Comparison of ENCODE assay signal across 1 cellular context in the genomic region with DNA sequence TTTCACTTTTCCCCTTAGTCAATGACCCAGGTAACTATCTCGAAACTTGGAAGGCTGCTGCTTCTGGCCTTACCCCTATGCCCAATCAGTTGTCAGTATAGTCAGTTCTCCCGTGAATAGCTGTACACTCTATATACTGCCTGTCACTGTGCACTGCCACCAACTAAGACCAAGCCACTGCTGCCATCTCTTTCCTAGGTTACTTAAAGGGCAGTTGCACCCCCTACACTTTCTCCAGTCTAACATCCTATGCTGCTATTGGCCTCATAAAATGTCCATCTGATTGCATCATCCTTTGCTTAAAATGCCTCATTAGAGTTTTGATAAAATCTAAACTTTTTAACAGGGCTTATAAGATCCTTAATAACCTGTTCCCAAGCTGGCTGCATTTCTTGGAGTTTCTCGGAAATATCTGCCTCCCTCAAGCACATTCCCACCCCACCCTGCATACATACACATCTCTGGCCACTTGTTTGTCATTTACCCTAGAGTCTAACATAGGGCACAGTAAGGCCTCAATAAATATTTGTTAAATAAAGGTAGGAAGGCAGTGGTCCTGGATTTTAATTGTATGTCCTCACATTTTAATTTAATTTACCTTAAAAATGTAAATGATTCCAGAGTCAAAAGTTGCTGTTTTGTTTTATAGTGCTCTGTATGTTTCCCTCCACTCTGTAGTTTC.
TF ChIP-seq lines count a peak whose summit lies in the region.

No MANE protein-coding gene starts in this region.

TF ChIP-seq in K562, 482 proteins besides CTCF, POLR2A, EP300 and RAD21 (continued from another document and continues in another):
- TF ChIP-seq, protein P1, sequence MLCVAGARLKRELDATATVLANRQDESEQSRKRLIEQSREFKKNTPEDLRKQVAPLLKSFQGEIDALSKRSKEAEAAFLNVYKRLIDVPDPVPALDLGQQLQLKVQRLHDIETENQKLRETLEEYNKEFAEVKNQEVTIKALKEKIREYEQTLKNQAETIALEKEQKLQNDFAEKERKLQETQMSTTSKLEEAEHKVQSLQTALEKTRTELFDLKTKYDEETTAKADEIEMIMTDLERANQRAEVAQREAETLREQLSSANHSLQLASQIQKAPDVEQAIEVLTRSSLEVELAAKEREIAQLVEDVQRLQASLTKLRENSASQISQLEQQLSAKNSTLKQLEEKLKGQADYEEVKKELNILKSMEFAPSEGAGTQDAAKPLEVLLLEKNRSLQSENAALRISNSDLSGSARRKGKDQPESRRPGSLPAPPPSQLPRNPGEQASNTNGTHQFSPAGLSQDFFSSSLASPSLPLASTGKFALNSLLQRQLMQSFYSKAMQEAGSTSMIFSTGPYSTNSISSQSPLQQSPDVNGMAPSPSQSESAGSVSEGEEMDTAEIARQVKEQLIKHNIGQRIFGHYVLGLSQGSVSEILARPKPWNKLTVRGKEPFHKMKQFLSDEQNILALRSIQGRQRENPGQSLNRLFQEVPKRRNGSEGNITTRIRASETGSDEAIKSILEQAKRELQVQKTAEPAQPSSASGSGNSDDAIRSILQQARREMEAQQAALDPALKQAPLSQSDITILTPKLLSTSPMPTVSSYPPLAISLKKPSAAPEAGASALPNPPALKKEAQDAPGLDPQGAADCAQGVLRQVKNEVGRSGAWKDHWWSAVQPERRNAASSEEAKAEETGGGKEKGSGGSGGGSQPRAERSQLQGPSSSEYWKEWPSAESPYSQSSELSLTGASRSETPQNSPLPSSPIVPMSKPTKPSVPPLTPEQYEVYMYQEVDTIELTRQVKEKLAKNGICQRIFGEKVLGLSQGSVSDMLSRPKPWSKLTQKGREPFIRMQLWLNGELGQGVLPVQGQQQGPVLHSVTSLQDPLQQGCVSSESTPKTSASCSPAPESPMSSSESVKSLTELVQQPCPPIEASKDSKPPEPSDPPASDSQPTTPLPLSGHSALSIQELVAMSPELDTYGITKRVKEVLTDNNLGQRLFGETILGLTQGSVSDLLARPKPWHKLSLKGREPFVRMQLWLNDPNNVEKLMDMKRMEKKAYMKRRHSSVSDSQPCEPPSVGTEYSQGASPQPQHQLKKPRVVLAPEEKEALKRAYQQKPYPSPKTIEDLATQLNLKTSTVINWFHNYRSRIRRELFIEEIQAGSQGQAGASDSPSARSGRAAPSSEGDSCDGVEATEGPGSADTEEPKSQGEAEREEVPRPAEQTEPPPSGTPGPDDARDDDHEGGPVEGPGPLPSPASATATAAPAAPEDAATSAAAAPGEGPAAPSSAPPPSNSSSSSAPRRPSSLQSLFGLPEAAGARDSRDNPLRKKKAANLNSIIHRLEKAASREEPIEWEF (CRISPR knock-in tag; IDR thresholded peaks at IDR 0.05) = no peak
- no peak for TF ChIP-seq GATA2 (CRISPR knock-in tag; IDR thresholded peaks at IDR 0.05)
- TF ChIP-seq ZNF764 (CRISPR knock-in tag; IDR thresholded peaks at IDR 0.05; ENCODE audit: low read depth) = no peak
- no peak for TF ChIP-seq E2F3 (CRISPR knock-in tag; IDR thresholded peaks at IDR 0.05)
- TF ChIP-seq IRF2 (CRISPR knock-in tag; IDR thresholded peaks at IDR 0.05) = no peak
- TF ChIP-seq, protein P2, sequence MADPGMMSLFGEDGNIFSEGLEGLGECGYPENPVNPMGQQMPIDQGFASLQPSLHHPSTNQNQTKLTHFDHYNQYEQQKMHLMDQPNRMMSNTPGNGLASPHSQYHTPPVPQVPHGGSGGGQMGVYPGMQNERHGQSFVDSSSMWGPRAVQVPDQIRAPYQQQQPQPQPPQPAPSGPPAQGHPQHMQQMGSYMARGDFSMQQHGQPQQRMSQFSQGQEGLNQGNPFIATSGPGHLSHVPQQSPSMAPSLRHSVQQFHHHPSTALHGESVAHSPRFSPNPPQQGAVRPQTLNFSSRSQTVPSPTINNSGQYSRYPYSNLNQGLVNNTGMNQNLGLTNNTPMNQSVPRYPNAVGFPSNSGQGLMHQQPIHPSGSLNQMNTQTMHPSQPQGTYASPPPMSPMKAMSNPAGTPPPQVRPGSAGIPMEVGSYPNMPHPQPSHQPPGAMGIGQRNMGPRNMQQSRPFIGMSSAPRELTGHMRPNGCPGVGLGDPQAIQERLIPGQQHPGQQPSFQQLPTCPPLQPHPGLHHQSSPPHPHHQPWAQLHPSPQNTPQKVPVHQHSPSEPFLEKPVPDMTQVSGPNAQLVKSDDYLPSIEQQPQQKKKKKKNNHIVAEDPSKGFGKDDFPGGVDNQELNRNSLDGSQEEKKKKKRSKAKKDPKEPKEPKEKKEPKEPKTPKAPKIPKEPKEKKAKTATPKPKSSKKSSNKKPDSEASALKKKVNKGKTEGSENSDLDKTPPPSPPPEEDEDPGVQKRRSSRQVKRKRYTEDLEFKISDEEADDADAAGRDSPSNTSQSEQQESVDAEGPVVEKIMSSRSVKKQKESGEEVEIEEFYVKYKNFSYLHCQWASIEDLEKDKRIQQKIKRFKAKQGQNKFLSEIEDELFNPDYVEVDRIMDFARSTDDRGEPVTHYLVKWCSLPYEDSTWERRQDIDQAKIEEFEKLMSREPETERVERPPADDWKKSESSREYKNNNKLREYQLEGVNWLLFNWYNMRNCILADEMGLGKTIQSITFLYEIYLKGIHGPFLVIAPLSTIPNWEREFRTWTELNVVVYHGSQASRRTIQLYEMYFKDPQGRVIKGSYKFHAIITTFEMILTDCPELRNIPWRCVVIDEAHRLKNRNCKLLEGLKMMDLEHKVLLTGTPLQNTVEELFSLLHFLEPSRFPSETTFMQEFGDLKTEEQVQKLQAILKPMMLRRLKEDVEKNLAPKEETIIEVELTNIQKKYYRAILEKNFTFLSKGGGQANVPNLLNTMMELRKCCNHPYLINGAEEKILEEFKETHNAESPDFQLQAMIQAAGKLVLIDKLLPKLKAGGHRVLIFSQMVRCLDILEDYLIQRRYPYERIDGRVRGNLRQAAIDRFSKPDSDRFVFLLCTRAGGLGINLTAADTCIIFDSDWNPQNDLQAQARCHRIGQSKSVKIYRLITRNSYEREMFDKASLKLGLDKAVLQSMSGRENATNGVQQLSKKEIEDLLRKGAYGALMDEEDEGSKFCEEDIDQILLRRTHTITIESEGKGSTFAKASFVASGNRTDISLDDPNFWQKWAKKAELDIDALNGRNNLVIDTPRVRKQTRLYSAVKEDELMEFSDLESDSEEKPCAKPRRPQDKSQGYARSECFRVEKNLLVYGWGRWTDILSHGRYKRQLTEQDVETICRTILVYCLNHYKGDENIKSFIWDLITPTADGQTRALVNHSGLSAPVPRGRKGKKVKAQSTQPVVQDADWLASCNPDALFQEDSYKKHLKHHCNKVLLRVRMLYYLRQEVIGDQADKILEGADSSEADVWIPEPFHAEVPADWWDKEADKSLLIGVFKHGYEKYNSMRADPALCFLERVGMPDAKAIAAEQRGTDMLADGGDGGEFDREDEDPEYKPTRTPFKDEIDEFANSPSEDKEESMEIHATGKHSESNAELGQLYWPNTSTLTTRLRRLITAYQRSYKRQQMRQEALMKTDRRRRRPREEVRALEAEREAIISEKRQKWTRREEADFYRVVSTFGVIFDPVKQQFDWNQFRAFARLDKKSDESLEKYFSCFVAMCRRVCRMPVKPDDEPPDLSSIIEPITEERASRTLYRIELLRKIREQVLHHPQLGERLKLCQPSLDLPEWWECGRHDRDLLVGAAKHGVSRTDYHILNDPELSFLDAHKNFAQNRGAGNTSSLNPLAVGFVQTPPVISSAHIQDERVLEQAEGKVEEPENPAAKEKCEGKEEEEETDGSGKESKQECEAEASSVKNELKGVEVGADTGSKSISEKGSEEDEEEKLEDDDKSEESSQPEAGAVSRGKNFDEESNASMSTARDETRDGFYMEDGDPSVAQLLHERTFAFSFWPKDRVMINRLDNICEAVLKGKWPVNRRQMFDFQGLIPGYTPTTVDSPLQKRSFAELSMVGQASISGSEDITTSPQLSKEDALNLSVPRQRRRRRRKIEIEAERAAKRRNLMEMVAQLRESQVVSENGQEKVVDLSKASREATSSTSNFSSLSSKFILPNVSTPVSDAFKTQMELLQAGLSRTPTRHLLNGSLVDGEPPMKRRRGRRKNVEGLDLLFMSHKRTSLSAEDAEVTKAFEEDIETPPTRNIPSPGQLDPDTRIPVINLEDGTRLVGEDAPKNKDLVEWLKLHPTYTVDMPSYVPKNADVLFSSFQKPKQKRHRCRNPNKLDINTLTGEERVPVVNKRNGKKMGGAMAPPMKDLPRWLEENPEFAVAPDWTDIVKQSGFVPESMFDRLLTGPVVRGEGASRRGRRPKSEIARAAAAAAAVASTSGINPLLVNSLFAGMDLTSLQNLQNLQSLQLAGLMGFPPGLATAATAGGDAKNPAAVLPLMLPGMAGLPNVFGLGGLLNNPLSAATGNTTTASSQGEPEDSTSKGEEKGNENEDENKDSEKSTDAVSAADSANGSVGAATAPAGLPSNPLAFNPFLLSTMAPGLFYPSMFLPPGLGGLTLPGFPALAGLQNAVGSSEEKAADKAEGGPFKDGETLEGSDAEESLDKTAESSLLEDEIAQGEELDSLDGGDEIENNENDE (IDR thresholded peaks at IDR 0.05; ENCODE audit: low read depth, low read length) = no peak
- TF ChIP-seq, protein P3, sequence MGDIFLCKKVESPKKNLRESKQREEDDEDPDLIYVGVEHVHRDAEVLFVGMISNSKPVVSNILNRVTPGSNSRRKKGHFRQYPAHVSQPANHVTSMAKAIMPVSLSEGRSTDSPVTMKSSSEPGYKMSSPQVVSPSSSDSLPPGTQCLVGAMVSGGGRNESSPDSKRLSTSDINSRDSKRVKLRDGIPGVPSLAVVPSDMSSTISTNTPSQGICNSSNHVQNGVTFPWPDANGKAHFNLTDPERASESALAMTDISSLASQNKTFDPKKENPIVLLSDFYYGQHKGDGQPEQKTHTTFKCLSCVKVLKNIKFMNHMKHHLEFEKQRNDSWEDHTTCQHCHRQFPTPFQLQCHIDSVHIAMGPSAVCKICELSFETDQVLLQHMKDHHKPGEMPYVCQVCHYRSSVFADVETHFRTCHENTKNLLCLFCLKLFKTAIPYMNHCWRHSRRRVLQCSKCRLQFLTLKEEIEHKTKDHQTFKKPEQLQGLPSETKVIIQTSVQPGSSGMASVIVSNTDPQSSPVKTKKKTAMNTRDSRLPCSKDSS (IDR thresholded peaks at IDR 0.05; ENCODE audit: low read depth, partially characterized antibody) = no peak
- TF ChIP-seq KAT7 (CRISPR knock-in tag; IDR thresholded peaks at IDR 0.05; ENCODE audit: borderline replicate concordance) = no peak
- TF ChIP-seq TRIM24 (IDR thresholded peaks at IDR 0.05) = peak; percentile 34 to 62; a peak in 2 of 4 replicates
- TF ChIP-seq ZNF124 (CRISPR knock-in tag; IDR thresholded peaks at IDR 0.05) = no peak
- TF ChIP-seq, protein P4, sequence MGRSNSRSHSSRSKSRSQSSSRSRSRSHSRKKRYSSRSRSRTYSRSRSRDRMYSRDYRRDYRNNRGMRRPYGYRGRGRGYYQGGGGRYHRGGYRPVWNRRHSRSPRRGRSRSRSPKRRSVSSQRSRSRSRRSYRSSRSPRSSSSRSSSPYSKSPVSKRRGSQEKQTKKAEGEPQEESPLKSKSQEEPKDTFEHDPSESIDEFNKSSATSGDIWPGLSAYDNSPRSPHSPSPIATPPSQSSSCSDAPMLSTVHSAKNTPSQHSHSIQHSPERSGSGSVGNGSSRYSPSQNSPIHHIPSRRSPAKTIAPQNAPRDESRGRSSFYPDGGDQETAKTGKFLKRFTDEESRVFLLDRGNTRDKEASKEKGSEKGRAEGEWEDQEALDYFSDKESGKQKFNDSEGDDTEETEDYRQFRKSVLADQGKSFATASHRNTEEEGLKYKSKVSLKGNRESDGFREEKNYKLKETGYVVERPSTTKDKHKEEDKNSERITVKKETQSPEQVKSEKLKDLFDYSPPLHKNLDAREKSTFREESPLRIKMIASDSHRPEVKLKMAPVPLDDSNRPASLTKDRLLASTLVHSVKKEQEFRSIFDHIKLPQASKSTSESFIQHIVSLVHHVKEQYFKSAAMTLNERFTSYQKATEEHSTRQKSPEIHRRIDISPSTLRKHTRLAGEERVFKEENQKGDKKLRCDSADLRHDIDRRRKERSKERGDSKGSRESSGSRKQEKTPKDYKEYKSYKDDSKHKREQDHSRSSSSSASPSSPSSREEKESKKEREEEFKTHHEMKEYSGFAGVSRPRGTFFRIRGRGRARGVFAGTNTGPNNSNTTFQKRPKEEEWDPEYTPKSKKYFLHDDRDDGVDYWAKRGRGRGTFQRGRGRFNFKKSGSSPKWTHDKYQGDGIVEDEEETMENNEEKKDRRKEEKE (IDR thresholded peaks at IDR 0.05; ENCODE audit: borderline replicate concordance in 1 of 2, control insufficient read depth in 1 of 2, low read depth in 2 of 2, low read length in 1 of 2) = no peak
- no peak for TF ChIP-seq ZZZ3 (IDR thresholded peaks at IDR 0.05)
- no peak for TF ChIP-seq PHF20 (IDR thresholded peaks at IDR 0.05; ENCODE audit: partially characterized antibody)
- TF ChIP-seq, protein P5, sequence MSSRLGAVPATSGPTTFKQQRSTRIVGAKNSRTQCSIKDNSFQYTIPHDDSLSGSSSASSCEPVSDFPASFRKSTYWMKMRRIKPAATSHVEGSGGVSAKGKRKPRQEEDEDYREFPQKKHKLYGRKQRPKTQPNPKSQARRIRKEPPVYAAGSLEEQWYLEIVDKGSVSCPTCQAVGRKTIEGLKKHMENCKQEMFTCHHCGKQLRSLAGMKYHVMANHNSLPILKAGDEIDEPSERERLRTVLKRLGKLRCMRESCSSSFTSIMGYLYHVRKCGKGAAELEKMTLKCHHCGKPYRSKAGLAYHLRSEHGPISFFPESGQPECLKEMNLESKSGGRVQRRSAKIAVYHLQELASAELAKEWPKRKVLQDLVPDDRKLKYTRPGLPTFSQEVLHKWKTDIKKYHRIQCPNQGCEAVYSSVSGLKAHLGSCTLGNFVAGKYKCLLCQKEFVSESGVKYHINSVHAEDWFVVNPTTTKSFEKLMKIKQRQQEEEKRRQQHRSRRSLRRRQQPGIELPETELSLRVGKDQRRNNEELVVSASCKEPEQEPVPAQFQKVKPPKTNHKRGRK (tag; IDR thresholded peaks at IDR 0.05) = no peak
- no peak for TF ChIP-seq ZNF282 (CRISPR knock-in tag; IDR thresholded peaks at IDR 0.05)
- no peak for TF ChIP-seq ZBTB1 (CRISPR knock-in tag; IDR thresholded peaks at IDR 0.05; ENCODE audit: borderline replicate concordance, low read depth)
- no peak for TF ChIP-seq EZH2 (IDR thresholded peaks at IDR 0.05; ENCODE audit: borderline replicate concordance, low read depth, low read length)
- TF ChIP-seq PML (IDR thresholded peaks at IDR 0.05; ENCODE audit: low read length) = no peak
- TF ChIP-seq, protein P6, sequence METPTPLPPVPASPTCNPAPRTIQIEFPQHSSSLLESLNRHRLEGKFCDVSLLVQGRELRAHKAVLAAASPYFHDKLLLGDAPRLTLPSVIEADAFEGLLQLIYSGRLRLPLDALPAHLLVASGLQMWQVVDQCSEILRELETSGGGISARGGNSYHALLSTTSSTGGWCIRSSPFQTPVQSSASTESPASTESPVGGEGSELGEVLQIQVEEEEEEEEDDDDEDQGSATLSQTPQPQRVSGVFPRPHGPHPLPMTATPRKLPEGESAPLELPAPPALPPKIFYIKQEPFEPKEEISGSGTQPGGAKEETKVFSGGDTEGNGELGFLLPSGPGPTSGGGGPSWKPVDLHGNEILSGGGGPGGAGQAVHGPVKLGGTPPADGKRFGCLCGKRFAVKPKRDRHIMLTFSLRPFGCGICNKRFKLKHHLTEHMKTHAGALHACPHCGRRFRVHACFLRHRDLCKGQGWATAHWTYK (CRISPR knock-in tag; IDR thresholded peaks at IDR 0.05) = no peak
- no peak for TF ChIP-seq BHLHE40 (IDR thresholded peaks at IDR 0.05; ENCODE audit: low read length)
- peak; percentile 62; the same call in 1 of the 2 replicates for TF ChIP-seq SMAD4 (CRISPR knock-in tag; conservative IDR thresholded peaks at IDR 0.05)
- TF ChIP-seq RBBP5 (IDR thresholded peaks at IDR 0.05; ENCODE audit: borderline replicate concordance, insufficient read depth, low read length, poor library complexity, severe bottlenecking) = no peak
- no peak for TF ChIP-seq FOXM1 (IDR thresholded peaks at IDR 0.05; ENCODE audit: low read depth)
- no peak for TF ChIP-seq FOXM1 (CRISPR knock-in tag; IDR thresholded peaks at IDR 0.05; ENCODE audit: low read depth)
